ENCODE assay signal across 16 cellular contexts in genomic region chrX:152713815-152714787, GRCh38. TPM values are rescaled to one million over a fixed set of nuclear protein-coding genes. Genes with fewer than 3 reads are reported as not detected.
DNase-seq lines count a peak whose midpoint lies in the region; ATAC-seq, FAIRE-seq and TF ChIP-seq lines count a peak whose summit lies in the region.
"Not testable (repeated sequence)": the region's sequence is repeated elsewhere in the genome, so short reads cannot be mapped to it uniquely, and the experiment has no call there.
"Had no signal": no experiment of that assay in that cellular context is flagged by ENCODE, and none has a peak within 500 bp of the region (broad histone marks: within the 10 kb centered on the region; RNA-seq: fewer than 3 reads in every experiment).

MAGEA2B (plus strand) TSS chrX:152714628; CDS start chrX:152717107, 2,479 bp downstream.

- not testable (repeated sequence) for H2BK12ac ChIP-seq in H1 (ENCODE audit: low read depth, low read length)

- H3K36me3 ChIP-seq in HCT116 (ENCODE audit: control insufficient read depth in 1 of 2, insufficient read depth in 2 of 2, low read length in 2 of 2); PC-9 (ENCODE audit: low read depth); K562 (ENCODE audit: control insufficient read depth, insufficient read depth, low read length); H1 (ENCODE audit: control insufficient read depth in 2 of 4, insufficient read depth in 4 of 4, low read length in 3 of 4): not testable (repeated sequence)

- H3K27me3 ChIP-seq in HCT116 (ENCODE audit: insufficient read depth, low read length); PC-9 (ENCODE audit: insufficient read depth, low read depth); K562 (ENCODE audit: control insufficient read depth in 2 of 2, insufficient read depth in 2 of 2, low read length in 2 of 2); H1 (replicated peaks in 1 of 4; ENCODE audit: control insufficient read depth in 3 of 4, extremely low read depth in 1 of 4, insufficient read depth in 3 of 4, low read length in 3 of 4): not testable (repeated sequence)

- not testable (repeated sequence) for H2BK15ac ChIP-seq in H1 (ENCODE audit: low read length)

- FAIRE-seq in K562 (lab: Jason Lieb, UNC), result peak; percentile 81
- peak; percentile 78 for FAIRE-seq in H1 (lab: Jason Lieb, UNC)
- FAIRE-seq in urothelium cell line (lab: Jason Lieb, UNC), result peak; percentile 93

- H3K23ac ChIP-seq in H1 (ENCODE audit: insufficient read length), result not testable (repeated sequence)

- H3K9me2 ChIP-seq in HCT116 (ENCODE audit: insufficient read depth); PC-9 (ENCODE audit: insufficient read depth): not testable (repeated sequence)

- H2AFZ ChIP-seq in HCT116 (ENCODE audit: low read depth, low read length, poor library complexity, severe bottlenecking); PC-9; K562 (ENCODE audit: low read depth, low read length); H1 (ENCODE audit: low read length): not testable (repeated sequence)

- not testable (repeated sequence) for TF ChIP-seq POLR2A in HCT116 (IDR thresholded peaks at IDR 0.05; ENCODE audit: borderline replicate concordance, extremely low read depth, insufficient read depth, insufficient read length); K562 (conservative IDR thresholded peaks at IDR 0.05); H1 (IDR thresholded peaks at IDR 0.05; ENCODE audit: control extremely low read depth in 1 of 2, low read depth in 2 of 2, low read length in 2 of 2)

- ATAC-seq in HCT116 (peak; percentile 90), SK-N-SH treated with all-trans-retinoic acid at 6 μM for 48 hours (peak; percentile 92), K562 (peak; percentile 90)

- H4K5ac ChIP-seq in H1 (ENCODE audit: insufficient read length, low read depth, low read length), result not testable (repeated sequence)

- not testable (repeated sequence) for DNase-seq in Daoy (ENCODE audit: low read depth); HCT116 (ENCODE audit: low read depth, low spot score); PC-9; SK-MEL-5 (ENCODE audit: low read depth, low spot score); K562 (ENCODE audit: extremely low read depth in 1 of 4, low spot score in 3 of 4); H1 (ENCODE audit: low read depth in 1 of 2, low spot score in 2 of 2); urothelium cell line (ENCODE audit: low spot score)

- not testable (repeated sequence) for TF ChIP-seq EP300 in K562 (IDR thresholded peaks at IDR 0.05; ENCODE audit: low read length); H1 (IDR thresholded peaks at IDR 0.05; ENCODE audit: borderline replicate concordance in 1 of 2, low read depth in 2 of 2, low read length in 2 of 2)

- not testable (repeated sequence) for H3K9me3 ChIP-seq in HCT116 (ENCODE audit: control insufficient read depth in 1 of 2, insufficient read depth in 1 of 2, low read depth in 1 of 2, low read length in 2 of 2); PC-9 (ENCODE audit: insufficient read depth, low read depth); K562 (replicated peaks; ENCODE audit: control insufficient read depth, insufficient read depth, low read depth, low read length); H1 (ENCODE audit: insufficient read depth in 2 of 2, low read depth in 1 of 2, low read length in 1 of 2)

- not testable (repeated sequence) for H3K4me3 ChIP-seq in HCT116 (replicated peaks in 1 of 2; ENCODE audit: low read depth in 1 of 2, low read length in 2 of 2); PC-9; K562; H1 (ENCODE audit: extremely low read depth in 1 of 4, insufficient read depth in 2 of 4, low read depth in 3 of 4, low read length in 4 of 4)

- H3K79me1 ChIP-seq in H1 (ENCODE audit: low read depth, low read length), result not testable (repeated sequence)

- not testable (repeated sequence) for H3K9me1 ChIP-seq in K562 (ENCODE audit: control insufficient read depth, insufficient read depth, low read length)

- H2BK20ac ChIP-seq in H1 (ENCODE audit: low read length), result not testable (repeated sequence)

- H2BK120ac ChIP-seq in H1 (replicated peaks; ENCODE audit: low read depth, low read length), result not testable (repeated sequence)

- WGBS in K562 (ENCODE audit: insufficient coverage, low coverage, missing lambda C conversion rate), result no CpG with 5 or more reads among the region's 35 CpGs
- WGBS in H1 (ENCODE audit: extremely low coverage in 1 of 2, insufficient coverage in 1 of 2, insufficient read length in 1 of 2, insufficient replicate concordance in 2 of 2, low coverage in 1 of 2, low lambda C conversion rate in 2 of 2, missing lambda C conversion rate in 1 of 2), 2 experiments, result no CpG with 5 or more reads among the region's 35 CpGs

- not testable (repeated sequence) for H4K20me1 ChIP-seq in HCT116 (ENCODE audit: insufficient read depth); PC-9 (ENCODE audit: insufficient read depth); K562 (replicated peaks; ENCODE audit: control insufficient read depth, insufficient read depth, low read length); H1 (replicated peaks in 1 of 2; ENCODE audit: control insufficient read depth in 1 of 2, insufficient read depth in 2 of 2, low read length in 2 of 2)

- TF ChIP-seq CTCF in HCT116 (IDR thresholded peaks at IDR 0.05 in 2 of 3, conservative IDR thresholded peaks at IDR 0.05 in 1 of 3; ENCODE audit: borderline replicate concordance in 1 of 3, insufficient read depth in 1 of 3, low read depth in 2 of 3, low read length in 2 of 3); PC-9 (conservative IDR thresholded peaks at IDR 0.05); K562 (IDR thresholded peaks at IDR 0.05 in 2 of 3, conservative IDR thresholded peaks at IDR 0.05 in 1 of 3; ENCODE audit: insufficient read depth in 2 of 3, low read depth in 1 of 3, low read length in 3 of 3); H1 (IDR thresholded peaks at IDR 0.05; ENCODE audit: control extremely low read depth in 1 of 3, insufficient read depth in 1 of 3, low read depth in 1 of 3, low read length in 3 of 3): not testable (repeated sequence)

- not testable (repeated sequence) for H3K4ac ChIP-seq in H1 (replicated peaks; ENCODE audit: insufficient read length, low read depth, low read length)

- not testable (repeated sequence) for H3K27ac ChIP-seq in HCT116 (ENCODE audit: low read depth, low read length); PC-9; K562 (ENCODE audit: extremely low read depth, low read depth, low read length); H1 (ENCODE audit: low read depth, low read length)

- not testable (repeated sequence) for H4K91ac ChIP-seq in H1 (replicated peaks; ENCODE audit: insufficient read length, low read length)

- TF ChIP-seq RAD21 in HCT116 (IDR thresholded peaks at IDR 0.05; ENCODE audit: low read depth); K562 (CRISPR knock-in tag; conservative IDR thresholded peaks at IDR 0.05 in 1 of 2, IDR thresholded peaks at IDR 0.05 in 1 of 2); H1 (IDR thresholded peaks at IDR 0.05 in 1 of 2, conservative IDR thresholded peaks at IDR 0.05 in 1 of 2; ENCODE audit: low read depth in 2 of 2, low read length in 2 of 2): not testable (repeated sequence)

- not testable (repeated sequence) for H3K4me1 ChIP-seq in HCT116 (ENCODE audit: control insufficient read depth in 1 of 2, insufficient read depth in 2 of 2, low read length in 2 of 2); PC-9 (replicated peaks; ENCODE audit: insufficient read depth); K562 (replicated peaks in 1 of 2; ENCODE audit: control insufficient read depth in 2 of 2, insufficient read depth in 2 of 2, low read length in 2 of 2); H1 (replicated peaks in 1 of 4; ENCODE audit: control insufficient read depth in 3 of 4, insufficient read depth in 4 of 4, low read length in 3 of 4)

- CTCF ChIA-PET in HCT116 (lab: Charles Lee); PC-9 (lab: Charles Lee); K562 (lab: Yijun Ruan, JAX; ENCODE audit: low intra/inter-chr PET ratio); H1 (lab: Charles Lee; ENCODE audit: partially characterized antibody): not testable (repeated sequence)

- H3K14ac ChIP-seq in H1 (ENCODE audit: insufficient read length), result not testable (repeated sequence)

- not testable (repeated sequence) for H3K56ac ChIP-seq in H1 (replicated peaks; ENCODE audit: insufficient read length, low read depth, low read length)

- H2BK5ac ChIP-seq in H1 (ENCODE audit: low read depth, low read length), result not testable (repeated sequence)

- not testable (repeated sequence) for H3K23me2 ChIP-seq in H1 (ENCODE audit: low read depth, low read length)

- H3F3A ChIP-seq in PC-9 (ENCODE audit: insufficient read depth, low read depth), result not testable (repeated sequence)

- H4K8ac ChIP-seq in H1 (ENCODE audit: extremely low read depth, insufficient read depth, low read length), result not testable (repeated sequence)

- POLR2A ChIA-PET in HCT116 (lab: Charles Lee); PC-9 (lab: Charles Lee; ENCODE audit: unreplicated experiment); K562 (lab: Yijun Ruan, JAX); H1 (lab: Charles Lee; ENCODE audit: partially characterized antibody): not testable (repeated sequence)

- not testable (repeated sequence) for H3K4me2 ChIP-seq in HCT116 (ENCODE audit: low read length); PC-9; K562 (ENCODE audit: insufficient read depth, low read length); H1 (ENCODE audit: insufficient read depth in 1 of 2, low read depth in 2 of 2, low read length in 2 of 2)

- BruUV-seq in HCT116 (replicated peaks; lab: Mats Ljungman, UMichigan) (TSS peak; percentile 83), PC-9 (replicated peaks; lab: Mats Ljungman, UMichigan) (TSS peak; percentile 77), K562 (replicated peaks; lab: Mats Ljungman, UMichigan) (TSS peak; percentile 80)

- H2AK5ac ChIP-seq in H1 (ENCODE audit: low read depth, low read length), result not testable (repeated sequence)

- in situ Hi-C loops in SK-MEL-5 (cut with HindIII; ENCODE audit: low pct_unique_long_range_greater_than_20kb, low sequenced_read_pairs); K562 (cut with MboI): not testable (repeated sequence)

- RAD21 ChIA-PET in HCT116 (lab: Charles Lee; ENCODE audit: low non-redundant PET in 1 of 2, low total read pairs in 2 of 2, uncharacterized antibody in 2 of 2, unreplicated experiment in 2 of 2), result not testable (repeated sequence)

- not testable (repeated sequence) for H3K18ac ChIP-seq in H1 (ENCODE audit: extremely low read depth, low read length)

- not testable (repeated sequence) for H3K9ac ChIP-seq in HCT116 (ENCODE audit: low read length); K562 (ENCODE audit: insufficient read depth in 1 of 2, low read depth in 2 of 2, low read length in 2 of 2); H1 (replicated peaks in 1 of 4; ENCODE audit: extremely low read depth in 1 of 4, low read depth in 3 of 4, low read length in 3 of 4)

- not testable (repeated sequence) for H3K79me2 ChIP-seq in HCT116 (ENCODE audit: insufficient read depth, low read length); PC-9 (ENCODE audit: low read depth); K562 (ENCODE audit: control insufficient read depth, insufficient read depth, low read length); H1 (ENCODE audit: control insufficient read depth in 1 of 2, insufficient read depth in 2 of 2, low read length in 2 of 2)

- intact Hi-C loops in HCT116 (cut with micrococcal nuclease); PC-9 (cut with micrococcal nuclease; ENCODE audit: unreplicated experiment); K562 (cut with micrococcal nuclease): not testable (repeated sequence)

RNA-seq across cellular contexts. Expression of gene MAGEA2B, which starts in this region (rescaled TPM):
- total RNA-seq in Daoy (2014; rRNA removed; shearing (Covaris generic)), result 45.1 and 48.6 TPM in 2 replicates
- total RNA-seq in HCT116 (2021; ENCODE audit: unreplicated experiment), result 21.8 TPM
- polyA plus RNA-seq in HCT116 (2012), result 19.7 and 28.3 TPM in 2 replicates
- total RNA-seq in PC-9 (2021), result 30.1 and 35.3 TPM in 2 replicates
- 16.7 and 21.8 TPM in 2 replicates for total RNA-seq in SK-MEL-5 (2014; rRNA removed; shearing (Covaris generic))
- polyA plus RNA-seq in SK-MEL-5 (2015; cell fraction: cytosol; rRNA removed), result 21.7 and 44.7 TPM in 2 replicates
- polyA plus RNA-seq in SK-MEL-5 (2015; cell fraction: nucleus; rRNA removed), result 215 and 289 TPM in 2 replicates
- 9.6 and 9.9 TPM in 2 replicates for total RNA-seq in K562 (2011; cell fraction: chromatin; rRNA removed; ENCODE audit: low replicate concordance)
- total RNA-seq in K562 (2011; cell fraction: nucleolus; rRNA removed), result 8.0 and 13.3 TPM in 2 replicates
- 2.0 and 12.1 TPM in 2 replicates for total RNA-seq in K562 (2011; cell fraction: nucleoplasm; rRNA removed)
- total RNA-seq in K562 (2014; rRNA removed), result 6.5 and 12.6 TPM in 2 replicates
- 3.9 and 6.9 TPM in 2 replicates for total RNA-seq in K562 (2014; rRNA removed; fragmentation: Illumina TruSeq; extraction: Trizol)
- total RNA-seq in K562 (2015; rRNA removed; fragmentation: Illumina TruSeq; extraction: Trizol), result 10.0 and 11.9 TPM in 2 replicates
- 40.7 and 53.3 TPM in 2 replicates for total RNA-seq in K562 (2021)
- 18.3 and 34.3 TPM in 2 replicates for polyA plus RNA-seq in K562 (2011; rRNA removed)
- 61.3 and 62.6 TPM in 2 replicates for polyA plus RNA-seq in K562 (2011; cell fraction: cytosol; rRNA removed)
- polyA plus RNA-seq in K562 (2011; cell fraction: nucleus; rRNA removed), result 45.6 and 57.3 TPM in 2 replicates
- polyA plus RNA-seq in K562 (2012), result 10.3 and 23.2 TPM in 2 replicates
- polyA plus RNA-seq in K562 (2014; fragmentation: Illumina TruSeq; extraction: Trizol), result 15.2 and 29.4 TPM in 2 replicates
- 1 to 10 TPM; 1.9 to 9.6 TPM for polyA plus RNA-seq in K562 (2014; fragmentation: Nextera tagmentation; extraction: Ambion mirVana)
- 13.5 and 21.6 TPM in 2 replicates for polyA plus RNA-seq in K562 (2014; rRNA removed)
- 11.2 and 14.8 TPM in 2 replicates for polyA minus RNA-seq in K562 (2011; rRNA and poly(A)+ RNA removed)
- polyA minus RNA-seq in K562 (2011; cell fraction: cytosol; rRNA and poly(A)+ RNA removed), result 3.7 and 14.9 TPM in 2 replicates
- 3.8 and 8.7 TPM in 2 replicates for polyA minus RNA-seq in K562 (2011; cell fraction: nucleus; rRNA and poly(A)+ RNA removed)
- total RNA-seq in H1 (2021; fragmentation: NEBNext Ultra II Directional; extraction: Animal tissue kit (Norgen Biotek cat#: 25700)), result 0.29 TPM in 1 of 2 replicates, not detected in the other
- polyA plus RNA-seq in H1 (2011; rRNA removed), result 1.3 and 1.6 TPM in 2 replicates
- polyA plus RNA-seq in H1 (2011; cell fraction: cytosol; rRNA removed), result 1.6 TPM
- polyA plus RNA-seq in H1 (2011; cell fraction: nucleus; rRNA removed), result 1.7 TPM
- 0.66 to 1.8 TPM (median 0.90 TPM) in 3 of 4 replicates, not detected in the other for polyA plus RNA-seq in H1 (2012, experiment 1 of 2)
- 1.0 TPM for polyA plus RNA-seq in H1 (2012, experiment 2 of 2)
- polyA plus RNA-seq in H1 (2013, experiment 1 of 2), result not detected
- polyA plus RNA-seq in H1 (2013, experiment 2 of 2), result 0.17 TPM
- polyA minus RNA-seq in H1 (2011; rRNA and poly(A)+ RNA removed), result 0.28 TPM in 1 of 2 replicates, not detected in the other
- polyA minus RNA-seq in H1 (2011; cell fraction: cytosol; rRNA and poly(A)+ RNA removed), result not detected
- 1.00 TPM for polyA minus RNA-seq in H1 (2011; cell fraction: nucleus; rRNA and poly(A)+ RNA removed)
- total RNA-seq: A673; CD4-positive, alpha-beta memory T cell; CD4-positive, CD25-positive, alpha-beta regulatory T cell; CD8-positive, alpha-beta memory T cell; G401; GM12878 had no signal
- polyA plus RNA-seq: AG04450; CD14-positive monocyte; CD4-positive, alpha-beta memory T cell; CD4-positive, CD25-positive, alpha-beta regulatory T cell; CD8-positive, alpha-beta memory T cell; GM12878 had no signal
